Comparison of ENCODE assay signal across 14 cellular contexts in genomic region chr11:3007404-3008010, GRCh38.
"Had no signal": no experiment of that assay in that cellular context is flagged by ENCODE, and none has a peak within 500 bp of the region (broad histone marks: within the 10 kb centered on the region; RNA-seq: fewer than 3 reads in every experiment).

No MANE protein-coding gene starts in this region.

- FAIRE-seq: frontal cortex, islet of Langerhans had no signal

- H3K27me3 Mint-ChIP-seq: activated naive CD4-positive, alpha-beta T cell treated with anti-CD3 and anti-CD28 coated beads, Interleukin-2, amount 50 U/mL, for 24 hours; memory B cell had no signal

- H3K27ac Mint-ChIP-seq: activated naive CD4-positive, alpha-beta T cell treated with anti-CD3 and anti-CD28 coated beads, Interleukin-2, amount 50 U/mL, for 24 hours; memory B cell; nephron had no signal

- DNase-seq: activated CD4-positive, alpha-beta T cell treated with anti-CD3 and anti-CD28 coated beads, Interleukin-2, amount 50 U/mL, for 48 hours; anterior cingulate cortex; colonic mucosa; heart left ventricle; stimulated activated CD4-positive, alpha-beta T cell treated with anti-CD3 and anti-CD28 coated beads, Interleukin-15, amount 100 ng/mL, for 24 hours; stimulated activated CD4-positive, alpha-beta T cell treated with anti-CD3 and anti-CD28 coated beads, Interleukin-4, amount 100 ng/mL, for 24 hours had no signal

- H3K4me1 ChIP-seq: colonic mucosa had no signal

- ATAC-seq: heart left ventricle had no signal

- H3K27ac ChIP-seq: colonic mucosa, heart left ventricle had no signal

- H3K9me3 ChIP-seq: colonic mucosa, heart left ventricle, left lung, tibial nerve had no signal

- H3K9me3 Mint-ChIP-seq: activated naive CD4-positive, alpha-beta T cell treated with anti-CD3 and anti-CD28 coated beads, Interleukin-2, amount 50 U/mL, for 24 hours; activated T-helper 2 cell treated with anti-CD3 and anti-CD28 coated beads, Interferon-gamma antibody, Interleukin-2, Interleukin-4, amounts not matched to agents 10 μg/mL and 5 μg/mL and 100 μg/mL, durations not matched to agents 14 hours and 24 hours and 36 hours; memory B cell; nephron had no signal

- H3K4me1 Mint-ChIP-seq: activated naive CD4-positive, alpha-beta T cell treated with anti-CD3 and anti-CD28 coated beads, Interleukin-2, amount 50 U/mL, for 24 hours; nephron had no signal

- H3K4me3 Mint-ChIP-seq: activated naive CD4-positive, alpha-beta T cell treated with anti-CD3 and anti-CD28 coated beads, Interleukin-2, amount 50 U/mL, for 24 hours; memory B cell; nephron had no signal

- H3K27me3 ChIP-seq: colonic mucosa, heart left ventricle, left lung, tibial nerve had no signal

- H3K4me3 ChIP-seq: colonic mucosa, heart left ventricle, left lung had no signal
